In the genomic region with DNA sequence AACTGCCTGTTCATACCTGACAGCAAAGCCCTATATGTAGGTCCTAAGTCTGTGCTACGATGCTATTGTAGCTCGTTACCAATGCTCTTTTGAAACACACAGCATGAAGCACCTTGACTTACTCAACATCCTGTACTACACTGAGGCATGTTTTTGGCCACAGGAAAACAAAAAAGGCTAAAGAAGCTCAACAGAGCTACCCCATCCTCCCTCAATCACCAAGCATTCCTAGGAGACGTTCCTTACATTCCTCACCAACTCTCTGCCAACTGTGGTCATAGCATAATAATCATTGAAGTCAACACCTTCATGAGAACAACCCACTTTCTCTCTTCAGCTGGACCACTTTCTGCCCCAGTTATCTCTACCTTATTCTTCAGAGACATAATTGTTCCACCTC, we compare ENCODE assay signal across 1 cellular context.
TF ChIP-seq lines count a peak whose summit lies in the region.

No MANE protein-coding gene starts in this region.

TF ChIP-seq in GM23338, 12 proteins besides CTCF, POLR2A, EP300 and RAD21 (continued from another document):
- TF ChIP-seq, protein P1, sequence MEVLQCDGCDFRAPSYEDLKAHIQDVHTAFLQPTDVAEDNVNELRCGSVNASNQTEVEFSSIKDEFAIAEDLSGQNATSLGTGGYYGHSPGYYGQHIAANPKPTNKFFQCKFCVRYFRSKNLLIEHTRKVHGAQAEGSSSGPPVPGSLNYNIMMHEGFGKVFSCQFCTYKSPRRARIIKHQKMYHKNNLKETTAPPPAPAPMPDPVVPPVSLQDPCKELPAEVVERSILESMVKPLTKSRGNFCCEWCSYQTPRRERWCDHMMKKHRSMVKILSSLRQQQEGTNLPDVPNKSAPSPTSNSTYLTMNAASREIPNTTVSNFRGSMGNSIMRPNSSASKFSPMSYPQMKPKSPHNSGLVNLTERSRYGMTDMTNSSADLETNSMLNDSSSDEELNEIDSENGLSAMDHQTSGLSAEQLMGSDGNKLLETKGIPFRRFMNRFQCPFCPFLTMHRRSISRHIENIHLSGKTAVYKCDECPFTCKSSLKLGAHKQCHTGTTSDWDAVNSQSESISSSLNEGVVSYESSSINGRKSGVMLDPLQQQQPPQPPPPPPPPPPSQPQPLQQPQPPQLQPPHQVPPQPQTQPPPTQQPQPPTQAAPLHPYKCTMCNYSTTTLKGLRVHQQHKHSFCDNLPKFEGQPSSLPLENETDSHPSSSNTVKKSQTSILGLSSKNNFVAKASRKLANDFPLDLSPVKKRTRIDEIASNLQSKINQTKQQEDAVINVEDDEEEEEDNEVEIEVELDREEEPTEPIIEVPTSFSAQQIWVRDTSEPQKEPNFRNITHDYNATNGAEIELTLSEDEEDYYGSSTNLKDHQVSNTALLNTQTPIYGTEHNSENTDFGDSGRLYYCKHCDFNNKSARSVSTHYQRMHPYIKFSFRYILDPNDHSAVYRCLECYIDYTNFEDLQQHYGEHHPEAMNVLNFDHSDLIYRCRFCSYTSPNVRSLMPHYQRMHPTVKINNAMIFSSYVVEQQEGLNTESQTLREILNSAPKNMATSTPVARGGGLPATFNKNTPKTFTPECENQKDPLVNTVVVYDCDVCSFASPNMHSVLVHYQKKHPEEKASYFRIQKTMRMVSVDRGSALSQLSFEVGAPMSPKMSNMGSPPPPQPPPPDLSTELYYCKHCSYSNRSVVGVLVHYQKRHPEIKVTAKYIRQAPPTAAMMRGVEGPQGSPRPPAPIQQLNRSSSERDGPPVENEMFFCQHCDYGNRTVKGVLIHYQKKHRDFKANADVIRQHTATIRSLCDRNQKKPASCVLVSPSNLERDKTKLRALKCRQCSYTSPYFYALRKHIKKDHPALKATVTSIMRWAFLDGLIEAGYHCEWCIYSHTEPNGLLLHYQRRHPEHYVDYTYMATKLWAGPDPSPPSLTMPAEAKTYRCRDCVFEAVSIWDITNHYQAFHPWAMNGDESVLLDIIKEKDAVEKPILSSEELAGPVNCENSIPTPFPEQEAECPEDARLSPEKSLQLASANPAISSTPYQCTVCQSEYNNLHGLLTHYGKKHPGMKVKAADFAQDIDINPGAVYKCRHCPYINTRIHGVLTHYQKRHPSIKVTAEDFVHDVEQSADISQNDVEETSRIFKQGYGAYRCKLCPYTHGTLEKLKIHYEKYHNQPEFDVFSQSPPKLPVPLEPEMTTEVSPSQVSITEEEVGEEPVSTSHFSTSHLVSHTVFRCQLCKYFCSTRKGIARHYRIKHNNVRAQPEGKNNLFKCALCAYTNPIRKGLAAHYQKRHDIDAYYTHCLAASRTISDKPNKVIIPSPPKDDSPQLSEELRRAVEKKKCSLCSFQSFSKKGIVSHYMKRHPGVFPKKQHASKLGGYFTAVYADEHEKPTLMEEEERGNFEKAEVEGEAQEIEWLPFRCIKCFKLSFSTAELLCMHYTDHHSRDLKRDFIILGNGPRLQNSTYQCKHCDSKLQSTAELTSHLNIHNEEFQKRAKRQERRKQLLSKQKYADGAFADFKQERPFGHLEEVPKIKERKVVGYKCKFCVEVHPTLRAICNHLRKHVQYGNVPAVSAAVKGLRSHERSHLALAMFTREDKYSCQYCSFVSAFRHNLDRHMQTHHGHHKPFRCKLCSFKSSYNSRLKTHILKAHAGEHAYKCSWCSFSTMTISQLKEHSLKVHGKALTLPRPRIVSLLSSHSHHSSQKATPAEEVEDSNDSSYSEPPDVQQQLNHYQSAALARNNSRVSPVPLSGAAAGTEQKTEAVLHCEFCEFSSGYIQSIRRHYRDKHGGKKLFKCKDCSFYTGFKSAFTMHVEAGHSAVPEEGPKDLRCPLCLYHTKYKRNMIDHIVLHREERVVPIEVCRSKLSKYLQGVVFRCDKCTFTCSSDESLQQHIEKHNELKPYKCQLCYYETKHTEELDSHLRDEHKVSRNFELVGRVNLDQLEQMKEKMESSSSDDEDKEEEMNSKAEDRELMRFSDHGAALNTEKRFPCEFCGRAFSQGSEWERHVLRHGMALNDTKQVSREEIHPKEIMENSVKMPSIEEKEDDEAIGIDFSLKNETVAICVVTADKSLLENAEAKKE (CRISPR knock-in tag; IDR thresholded peaks at IDR 0.05): no peak
- TF ChIP-seq POLR2AphosphoS5 (IDR thresholded peaks at IDR 0.05; ENCODE audit: low read depth) (no peak), STAT1 (IDR thresholded peaks at IDR 0.05; ENCODE audit: unreplicated experiment) (no peak), NANOG (IDR thresholded peaks at IDR 0.05; ENCODE audit: borderline replicate concordance) (no peak), JUNB (IDR thresholded peaks at IDR 0.05; ENCODE audit: unreplicated experiment) (no peak), ETS1 (IDR thresholded peaks at IDR 0.05) (no peak), EZH2phosphoT487 (IDR thresholded peaks at IDR 0.05; ENCODE audit: unreplicated experiment) (no peak)
